In genomic region chr9:136245194-136246150, GRCh38 we compare ENCODE assay signal across 8 cellular contexts. TPM values are rescaled to one million over a fixed set of nuclear protein-coding genes. Genes with fewer than 3 reads are reported as not detected.
DNase-seq lines count a peak whose midpoint lies in the region; ATAC-seq and TF ChIP-seq lines count a peak whose summit lies in the region.

Gene QSOX2 (minus strand): TSS chr9:136245812. CDS start chr9:136245803, 9 bp downstream.

- DNase-seq in GM13976 (ENCODE audit: low spot score) (peak; percentile 95), NCI-H345 (lab: John Stamatoyannopoulos, UW) (peak; percentile 94), cerebellum (ENCODE audit: low spot score) (peak; percentile 96), kidney epithelial cell (ENCODE audit: low read depth) (no peak), OCI-M2 (lab: John Stamatoyannopoulos, UW; ENCODE audit: unreplicated experiment) (no peak)
- DNase-seq in activated CD4-positive, alpha-beta T cell treated with anti-CD3 and anti-CD28 coated beads for 24 hours (ENCODE audit: low read depth in 2 of 2): peak; percentile 76 to 82
- DNase-seq in stimulated activated CD4-positive, alpha-beta T cell treated with anti-CD3 and anti-CD28 coated beads, Interleukin-15, amount 100 ng/mL, for 24 hours: peak; percentile 88

- H3K4me3 ChIP-seq in kidney epithelial cell (ENCODE audit: low read depth, low read length): peak within 1 kb of the TSS; percentile 69

- peaks cover 29% of the 10 kb centered on the region for H3K27me3 ChIP-seq in kidney epithelial cell (ENCODE audit: control insufficient read depth, insufficient read depth, low read length)

- TF ChIP-seq CTCF in GM13976 (IDR thresholded peaks at IDR 0.05; ENCODE audit: borderline replicate concordance, control extremely low read depth, extremely low read depth, insufficient read depth, missing control alignments) (no peak), kidney epithelial cell (IDR thresholded peaks at IDR 0.05; ENCODE audit: insufficient read depth, low read length, poor library complexity, severe bottlenecking) (no peak)

- H3K36me3 ChIP-seq in kidney epithelial cell (ENCODE audit: control insufficient read depth, insufficient read depth, low read length): no peaks in the 10 kb centered on the region

- in situ Hi-C loops in GM13976 (cut with MboI; ENCODE audit: low sequenced_read_pairs, unreplicated experiment): no loop called here

- ATAC-seq in HG03025 (IDR thresholded peaks at IDR 0.05; ENCODE audit: low FRiP score, unreplicated experiment): peak; percentile 42

RNA-seq across cellular contexts. Expression of gene QSOX2, which starts in this region (rescaled TPM):
- 9.8 TPM for total RNA-seq in cerebellum
- 17.3 and 19.2 TPM in 2 replicates for total RNA-seq in kidney epithelial cell

Comparison
In these comparisons a context has a peak if more than half of its experiments do, and no peak if none do; other contexts are left out.
1. DNase-seq: peak in GM13976 (single experiment), NCI-H345 (single experiment), activated CD4-positive, alpha-beta T cell treated with anti-CD3 and anti-CD28 coated beads for 24 hours (2 of 2), cerebellum (single experiment) and stimulated activated CD4-positive, alpha-beta T cell treated with anti-CD3 and anti-CD28 coated beads, Interleukin-15, amount 100 ng/mL, for 24 hours (single experiment); none in kidney epithelial cell (single experiment) and OCI-M2 (single experiment).